ENCODE assay signal across 12 cellular contexts in genomic region chr13:98521876-98522275, GRCh38. TPM values are rescaled to one million over a fixed set of nuclear protein-coding genes. Genes with fewer than 3 reads are reported as not detected.
DNase-seq lines count a peak whose midpoint lies in the region; ATAC-seq and TF ChIP-seq lines count a peak whose summit lies in the region.
"Had no signal": no experiment of that assay in that cellular context is flagged by ENCODE, and none has a peak within 500 bp of the region (broad histone marks: within the 10 kb centered on the region; RNA-seq: fewer than 3 reads in every experiment).

No MANE protein-coding gene starts in this region.

- in situ Hi-C loops in ACHN (cut with HindIII; ENCODE audit: low pct_ligation_motif_present, low pct_unique_long_range_greater_than_20kb, low sequenced_read_pairs), result no loop called here

- TF ChIP-seq CTCF in CD8-positive, alpha-beta T cell (IDR thresholded peaks at IDR 0.05), result no peak
- TF ChIP-seq CTCF in nephron progenitor cell (IDR thresholded peaks at IDR 0.05), result no peak

- intact Hi-C loops in CD8-positive, alpha-beta T cell (cut with DNase I, micrococcal nuclease), result loop anchor here in 1 of 2 experiments (5.0 kb wide), 1 partner anchor 40 kb away; no protein-coding TSS in a partner anchor

- H3K9me3 ChIP-seq in CD8-positive, alpha-beta T cell (ENCODE audit: low read length), result no peaks in the 10 kb centered on the region

- no peaks in the 10 kb centered on the region for H3K36me3 ChIP-seq in CD8-positive, alpha-beta T cell (ENCODE audit: insufficient read depth, low read length)

- POLR2A ChIA-PET in CD8-positive, alpha-beta T cell (lab: Charles Lee), result no interaction called here

- H3K4me3 ChIP-seq in CD8-positive, alpha-beta T cell (ENCODE audit: low read depth, low read length), result no peak overlapping the region

- peak overlapping the region; percentile 85 for H3K27ac Mint-ChIP-seq in CD8-positive, alpha-beta T cell
- peak overlapping the region; percentile 91 for H3K27ac Mint-ChIP-seq in nephron progenitor cell

- no peak overlapping the region for H3K4me3 Mint-ChIP-seq in CD8-positive, alpha-beta T cell
- no peak overlapping the region for H3K4me3 Mint-ChIP-seq in nephron progenitor cell

- H3K27me3 ChIP-seq in CD8-positive, alpha-beta T cell (ENCODE audit: insufficient read depth, low read length), result no peaks in the 10 kb centered on the region

- H3K27ac ChIP-seq in CD8-positive, alpha-beta T cell (ENCODE audit: low read depth, low read length), result no peak overlapping the region
- peak overlapping the region; percentile 67 for H3K27ac ChIP-seq in angular gyrus (ENCODE audit: low read depth, low read length)

- peaks cover 18% of the 10 kb centered on the region for H3K36me3 Mint-ChIP-seq in CD8-positive, alpha-beta T cell
- H3K36me3 Mint-ChIP-seq in nephron progenitor cell (ENCODE audit: low read depth), result peaks cover 22% of the 10 kb centered on the region

- ATAC-seq in CD8-positive, alpha-beta T cell, result no peak
- ATAC-seq in HG02678 (IDR thresholded peaks at IDR 0.05; ENCODE audit: unreplicated experiment), result no peak
- no peak for ATAC-seq in GM21825 (IDR thresholded peaks at IDR 0.05; ENCODE audit: unreplicated experiment)
- ATAC-seq: activated CD4-positive, CD25-positive, alpha-beta regulatory T cell treated with anti-CD3 and anti-CD28 coated beads, Interleukin-2, amount 50 U/mL, for 24 hours; esophagus mucosa had no signal

- peak; percentile 9 for DNase-seq in NCI-H345 treated with DMSO at 0.1 percent for 48 hours (lab: John Stamatoyannopoulos, UW; ENCODE audit: unreplicated experiment)
- no peak for DNase-seq in NCI-H345 (lab: John Stamatoyannopoulos, UW)
- no peak for DNase-seq in CD8-positive, alpha-beta T cell
- DNase-seq in nephron progenitor cell, result no peak
- no peak for DNase-seq in ACHN
- DNase-seq: HCEC 1CT, MM.1S had no signal

- H3K4me1 ChIP-seq in CD8-positive, alpha-beta T cell (ENCODE audit: insufficient read depth, low read length), result peaks cover 68% of the 10 kb centered on the region

- CTCF ChIA-PET in CD8-positive, alpha-beta T cell (lab: Charles Lee), result no interaction called here

- no peaks in the 10 kb centered on the region for H3K27me3 Mint-ChIP-seq in CD8-positive, alpha-beta T cell (ENCODE audit: low read depth)
- no peaks in the 10 kb centered on the region for H3K27me3 Mint-ChIP-seq in nephron progenitor cell (ENCODE audit: low read depth, poor library complexity)

- no peaks in the 10 kb centered on the region for H3K9me3 Mint-ChIP-seq in CD8-positive, alpha-beta T cell
- no peaks in the 10 kb centered on the region for H3K9me3 Mint-ChIP-seq in nephron progenitor cell

- peaks cover 91% of the 10 kb centered on the region for H3K4me1 Mint-ChIP-seq in CD8-positive, alpha-beta T cell (ENCODE audit: low read depth)
- peaks cover 83% of the 10 kb centered on the region for H3K4me1 Mint-ChIP-seq in nephron progenitor cell

RNA-seq across cellular contexts. Expression of gene STK24, which starts 55.0 kb away (rescaled TPM):
- total RNA-seq in CD8-positive, alpha-beta T cell, result 10 to 100 TPM; 69.9 to 71.5 TPM
